8 cellular contexts compared by ENCODE assay signal in genomic region chr10:77004917-77005564, GRCh38.
DNase-seq lines count a peak whose midpoint lies in the region; ATAC-seq, FAIRE-seq and TF ChIP-seq lines count a peak whose summit lies in the region.

No MANE protein-coding gene starts in this region.

- no peaks in the 10 kb centered on the region for H3K36me3 Mint-ChIP-seq in CD14-positive monocyte
- H3K36me3 Mint-ChIP-seq in activated T-helper 17 cell treated with anti-CD3 and anti-CD28 coated beads, Interleukin-2, amount 50 U/mL, for 72 hours (ENCODE audit: low read depth): no peaks in the 10 kb centered on the region

- H3K27me3 ChIP-seq in bronchial epithelial cell (ENCODE audit: control insufficient read depth, insufficient read depth, low read length): no peaks in the 10 kb centered on the region
- no peaks in the 10 kb centered on the region for H3K27me3 ChIP-seq in vagina

- H3K4me1 ChIP-seq in vagina: no peaks in the 10 kb centered on the region

- no peaks in the 10 kb centered on the region for H3K36me3 ChIP-seq in bronchial epithelial cell (ENCODE audit: control insufficient read depth, insufficient read depth, low read length)
- no peaks in the 10 kb centered on the region for H3K36me3 ChIP-seq in vagina

- no peaks in the 10 kb centered on the region for H3K9me3 Mint-ChIP-seq in CD14-positive monocyte
- no peaks in the 10 kb centered on the region for H3K9me3 Mint-ChIP-seq in activated T-helper 17 cell treated with anti-CD3 and anti-CD28 coated beads, Interleukin-2, amount 50 U/mL, for 72 hours

- H3K4me1 Mint-ChIP-seq in CD14-positive monocyte: peaks cover 5% of the 10 kb centered on the region
- H3K4me1 Mint-ChIP-seq in activated T-helper 17 cell treated with anti-CD3 and anti-CD28 coated beads, Interleukin-2, amount 50 U/mL, for 72 hours: no peaks in the 10 kb centered on the region

- intact Hi-C loops in CD14-positive monocyte (cut with micrococcal nuclease) (no loop called here), left colon (cut with DNase I, micrococcal nuclease) (no loop called here), vagina (cut with DNase I) (loop anchor here (10.0 kb wide), 1 partner anchor 1610 kb away; no protein-coding TSS in a partner anchor)

- peaks cover 0 to 4% (median 2%) of the 10 kb centered on the region in 3 donors for H3K27me3 Mint-ChIP-seq in CD14-positive monocyte (ENCODE audit: low read depth in 3 of 3)
- H3K27me3 Mint-ChIP-seq in activated T-helper 17 cell treated with anti-CD3 and anti-CD28 coated beads, Interleukin-2, amount 50 U/mL, for 72 hours: peaks cover 5% of the 10 kb centered on the region

- TF ChIP-seq CTCF in CD14-positive monocyte (IDR thresholded peaks at IDR 0.05) (peak; percentile 90), bronchial epithelial cell (IDR thresholded peaks at IDR 0.05; ENCODE audit: insufficient read depth, low read length, severe bottlenecking) (peak; percentile 61), vagina (IDR thresholded peaks at IDR 0.05) (peak; percentile 67 to 86 (median 77))

- ATAC-seq in GM21528 (IDR thresholded peaks at IDR 0.05; ENCODE audit: low FRiP score, unreplicated experiment) (peak; percentile 48), left colon (peak; percentile 33)
- no peak for ATAC-seq in activated T-helper 17 cell treated with anti-CD3 and anti-CD28 coated beads, Interleukin-2, amount 50 U/mL, for 72 hours (replicated peaks)

- DNase-seq in CD14-positive monocyte (ENCODE audit: low spot score) (no peak), NCI-H2171 (lab: John Stamatoyannopoulos, UW) (peak; percentile 25), bronchial epithelial cell (ENCODE audit: low read depth) (peak; percentile 35), left colon (no peak), vagina (ENCODE audit: extremely low spot score in 2 of 2) (no peak), mesenteric fat pad (ENCODE audit: low spot score) (no peak)

- no peak for TF ChIP-seq POLR2A in vagina (IDR thresholded peaks at IDR 0.05)

- H3K27ac ChIP-seq in vagina: no peak overlapping the region

- H3K27ac Mint-ChIP-seq in CD14-positive monocyte: no peak overlapping the region
- no peak overlapping the region for H3K27ac Mint-ChIP-seq in activated T-helper 17 cell treated with anti-CD3 and anti-CD28 coated beads, Interleukin-2, amount 50 U/mL, for 72 hours

- no peaks in the 10 kb centered on the region for H3K9me3 ChIP-seq in vagina

- no peak for FAIRE-seq in bronchial epithelial cell (lab: Jason Lieb, UNC)

- H3K4me3 ChIP-seq in bronchial epithelial cell (ENCODE audit: low read depth, low read length) (no peak overlapping the region), vagina (no peak overlapping the region)

- no peak overlapping the region for H3K4me3 Mint-ChIP-seq in CD14-positive monocyte
- H3K4me3 Mint-ChIP-seq in activated T-helper 17 cell treated with anti-CD3 and anti-CD28 coated beads, Interleukin-2, amount 50 U/mL, for 72 hours: no peak overlapping the region

Comparison
In these comparisons a context has a peak if more than half of its experiments do, and no peak if none do; other contexts are left out.
1. DNase-seq: peak in NCI-H2171 (single experiment) and bronchial epithelial cell (single experiment); none in CD14-positive monocyte (single experiment), left colon (0 of 2), vagina (0 of 2) and mesenteric fat pad (single experiment).
2. Peak in every context shown above with its lines, with median percentiles within 50 percentile points of each other: CTCF ChIP-seq.